Comparison of ENCODE assay signal across 8 cellular contexts in the genomic region with DNA sequence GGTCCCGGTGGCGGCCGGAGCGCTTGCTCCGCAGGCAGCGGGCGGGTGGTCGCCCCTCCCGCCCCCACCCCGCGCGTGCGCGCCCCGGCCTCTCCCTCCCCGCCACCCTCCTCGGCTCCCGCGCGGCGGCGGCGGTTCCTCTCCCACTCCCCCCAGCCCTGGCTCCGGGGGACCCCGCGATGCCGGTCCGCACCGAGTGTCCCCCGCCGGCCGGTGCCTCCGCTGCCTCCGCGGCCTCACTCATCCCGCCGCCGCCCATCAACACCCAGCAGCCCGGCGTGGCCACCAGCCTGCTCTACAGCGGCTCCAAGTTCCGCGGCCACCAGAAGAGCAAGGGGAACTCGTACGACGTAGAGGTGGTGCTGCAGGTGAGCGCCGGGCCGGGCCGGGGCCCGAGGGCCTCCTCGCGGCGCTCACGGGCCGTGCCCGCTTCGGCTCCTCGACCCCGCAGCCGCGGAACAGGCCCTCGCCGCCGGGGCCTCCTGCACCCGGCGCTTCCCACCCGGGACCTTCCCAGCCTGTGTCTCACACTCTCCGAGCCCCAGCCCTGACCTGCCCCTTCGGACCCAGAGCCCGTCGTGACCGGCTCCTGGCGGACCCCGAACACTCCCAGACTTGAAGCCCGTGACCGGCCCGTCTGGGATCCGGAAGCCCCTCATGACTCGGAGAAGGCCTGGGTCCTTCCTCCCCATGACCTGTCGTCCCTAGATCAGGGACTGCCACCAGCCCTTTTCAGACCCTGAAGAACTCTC. TPM values are rescaled to one million over a fixed set of nuclear protein-coding genes. Genes with fewer than 3 reads are reported as not detected.
DNase-seq lines count a peak whose midpoint lies in the region; ATAC-seq and TF ChIP-seq lines count a peak whose summit lies in the region.

No MANE protein-coding gene starts in this region.

- no peaks in the 10 kb centered on the region for H3K36me3 ChIP-seq in ascending aorta
- H3K36me3 ChIP-seq in iPS-15b (ENCODE audit: control insufficient read depth, insufficient read depth, low read length) = no peaks in the 10 kb centered on the region

- H3K4me1 ChIP-seq in ascending aorta (peaks cover 3 to 18% of the 10 kb centered on the region in 2 donors), iPS-15b (ENCODE audit: control insufficient read depth, insufficient read depth, low read length) (no peaks in the 10 kb centered on the region)

- H3K9ac ChIP-seq in iPS-15b (ENCODE audit: low read depth, low read length) = peak overlapping the region; percentile 47

- DNase-seq in NCI-H1417 (lab: John Stamatoyannopoulos, UW) (peak; percentile 15 to 80 (median 41)), NCI-H1417 treated with DMSO at 0.1 percent for 48 hours (lab: John Stamatoyannopoulos, UW) (no peak), ascending aorta (ENCODE audit: low spot score in 2 of 2) (peak in 1 of 2 donors; percentile 77), NK-92 (lab: John Stamatoyannopoulos, UW; ENCODE audit: unreplicated experiment) (no peak)

- peak; percentile 3 for ATAC-seq in GM21717 (IDR thresholded peaks at IDR 0.05; ENCODE audit: unreplicated experiment)

- H3K9me3 ChIP-seq in ascending aorta (no peaks in the 10 kb centered on the region), iPS-15b (ENCODE audit: control insufficient read depth, insufficient read depth, low read length) (no peaks in the 10 kb centered on the region)

- intact Hi-C loops in ascending aorta (cut with DNase I) = loop anchor here (1.0 to 10.0 kb wide), 9 partner anchors 48 to 757 kb away; partner anchors contain the start of genes ALKBH5, COPS3, DRC3 and DRG2

- no peak for TF ChIP-seq CTCF in ascending aorta (IDR thresholded peaks at IDR 0.05)

- H3K27me3 ChIP-seq in ascending aorta (no peaks in the 10 kb centered on the region), iPS-15b (ENCODE audit: control insufficient read depth, insufficient read depth, low read length) (no peaks in the 10 kb centered on the region)

- no peak for TF ChIP-seq EP300 in Ishikawa (IDR thresholded peaks at IDR 0.05; ENCODE audit: borderline replicate concordance)

- peak overlapping the region; percentile 93 to 98 for H3K4me3 ChIP-seq in ascending aorta
- peak overlapping the region; percentile 67 for H3K4me3 ChIP-seq in iPS-15b (ENCODE audit: low read depth, low read length)
- H3K4me3 ChIP-seq in skin epidermis = peak overlapping the region; percentile 66 to 98 (median 88)

- TF ChIP-seq RAD21 in Ishikawa (IDR thresholded peaks at IDR 0.05; ENCODE audit: low read depth) = no peak

- H3K27ac ChIP-seq in ascending aorta (peak overlapping the region; percentile 62 to 76), skin epidermis (peak overlapping the region; percentile 36 to 92 (median 86))

TF ChIP-seq in Ishikawa, 13 proteins besides CTCF, POLR2A, EP300 and RAD21:
- no peak for TF ChIP-seq NFIC (IDR thresholded peaks at IDR 0.05)
- TF ChIP-seq, protein P1, sequence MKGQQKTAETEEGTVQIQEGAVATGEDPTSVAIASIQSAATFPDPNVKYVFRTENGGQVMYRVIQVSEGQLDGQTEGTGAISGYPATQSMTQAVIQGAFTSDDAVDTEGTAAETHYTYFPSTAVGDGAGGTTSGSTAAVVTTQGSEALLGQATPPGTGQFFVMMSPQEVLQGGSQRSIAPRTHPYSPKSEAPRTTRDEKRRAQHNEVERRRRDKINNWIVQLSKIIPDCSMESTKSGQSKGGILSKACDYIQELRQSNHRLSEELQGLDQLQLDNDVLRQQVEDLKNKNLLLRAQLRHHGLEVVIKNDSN (IDR thresholded peaks at IDR 0.05) = 0 out of 2 replicates have a peak, but pooled peaks have one; percentile 6

RNA-seq across cellular contexts. Expression of gene GID4, which starts 0.5 kb away (rescaled TPM):
- total RNA-seq in ascending aorta = 8.3 TPM

RNA-seq across cellular contexts. Expression of gene ATPAF2, which starts 0.7 kb away (rescaled TPM):
- total RNA-seq in ascending aorta = 2.6 TPM

RNA-seq across cellular contexts. Expression of gene DRG2, which starts 48.0 kb away (rescaled TPM):
- total RNA-seq in ascending aorta = 118 TPM

Comparison
In these comparisons a context has a peak if more than half of its experiments do, and no peak if none do; other contexts are left out.
1. DNase-seq: peak in NCI-H1417 (3 of 3); none in NCI-H1417 treated with DMSO at 0.1 percent for 48 hours (single experiment) and NK-92 (single experiment).
2. Peak in every context shown above with its lines, with median percentiles within 50 percentile points of each other: H3K4me3 ChIP-seq.